ENCODE assay signal across 8 cellular contexts in genomic region chr14:100304825-100305445, GRCh38. TPM values are rescaled to one million over a fixed set of nuclear protein-coding genes. Genes with fewer than 3 reads are reported as not detected.
A peak's percentile ranks its signal among the peaks of the same experiment; 100 is the strongest.
DNase-seq lines count a peak whose midpoint lies in the region; ATAC-seq, FAIRE-seq and TF ChIP-seq lines count a peak whose summit lies in the region.

No MANE protein-coding gene starts in this region.

- TF ChIP-seq POLR2A in GM12891 (IDR thresholded peaks at IDR 0.05; ENCODE audit: low read depth, low read length), result no peak
- TF ChIP-seq POLR2A in HepG2 (IDR thresholded peaks at IDR 0.05; ENCODE audit: insufficient read depth in 1 of 2, low read depth in 2 of 2, low read length in 2 of 2), result no peak

- no peak for TF ChIP-seq CTCF in A673 (conservative IDR thresholded peaks at IDR 0.05; ENCODE audit: low read depth, low read length)
- no peak for TF ChIP-seq CTCF in OCI-LY1 (IDR thresholded peaks at IDR 0.05; ENCODE audit: low read length)
- TF ChIP-seq CTCF in choroid plexus epithelial cell (conservative IDR thresholded peaks at IDR 0.05; ENCODE audit: low read depth, low read length), result no peak
- TF ChIP-seq CTCF in HepG2 (CRISPR knock-in tag; IDR thresholded peaks at IDR 0.05), result no peak
- TF ChIP-seq CTCF in thoracic aorta (IDR thresholded peaks at IDR 0.05), result peak; percentile 8
- TF ChIP-seq CTCF in GM10266 (IDR thresholded peaks at IDR 0.05; ENCODE audit: control insufficient read depth, insufficient read depth, low read depth, missing control alignments), result no peak

- in situ Hi-C loops in HepG2 (cut with HindIII; ENCODE audit: extremely low pct_ligation_motif_present, low pct_unique_long_range_greater_than_20kb), result loop anchor here (5.0 kb wide), 1 partner anchor 72 kb away; the partner anchor contains the start of gene WDR25

- TF ChIP-seq RAD21 in HepG2 (CRISPR knock-in tag; IDR thresholded peaks at IDR 0.05), result no peak

- H3K4me3 ChIP-seq in A673 (ENCODE audit: low read depth, low read length, poor library complexity, severe bottlenecking) (peak overlapping the region; percentile 91), OCI-LY1 (ENCODE audit: low read depth, low read length, poor library complexity, severe bottlenecking) (peak overlapping the region; percentile 60), choroid plexus epithelial cell (ENCODE audit: low read depth, low read length) (peak overlapping the region; percentile 79), HepG2 (replicated peaks in 1 of 3; ENCODE audit: insufficient read depth in 1 of 3, low read depth in 2 of 3, low read length in 3 of 3) (peak overlapping the region; percentile 64 to 81 (median 72)), thoracic aorta (peak overlapping the region; percentile 93)

- peak overlapping the region; percentile 90 for H3K27ac ChIP-seq in A673 (ENCODE audit: low read depth, low read length, poor library complexity, severe bottlenecking)
- no peak overlapping the region for H3K27ac ChIP-seq in OCI-LY1 (ENCODE audit: low read depth, low read length, poor library complexity, severe bottlenecking)
- H3K27ac ChIP-seq in HepG2 (ENCODE audit: extremely low read length, insufficient read depth, low read length), result no peak overlapping the region
- peak overlapping the region; percentile 62 to 78 for H3K27ac ChIP-seq in thoracic aorta

- H3K79me2 ChIP-seq in OCI-LY1 (ENCODE audit: insufficient read depth, low read length) (no peaks in the 10 kb centered on the region), HepG2 (ENCODE audit: insufficient read depth, low read length) (no peaks in the 10 kb centered on the region)

- H4K20me1 ChIP-seq in OCI-LY1 (ENCODE audit: insufficient read depth, low read length), result no peaks in the 10 kb centered on the region
- no peaks in the 10 kb centered on the region; the same call in 1 of the 2 replicates for H4K20me1 ChIP-seq in HepG2 (ENCODE audit: insufficient read depth, low read length)

- BruUV-seq in A673 (replicated peaks; lab: Mats Ljungman, UMichigan), result no TSS peak
- TSS peak; percentile 36 for BruUV-seq in HepG2 (replicated peaks; lab: Mats Ljungman, UMichigan)

- CTCF ChIA-PET in A673 (lab: Charles Lee), result interaction anchor here (0.7 kb wide), 2 partner anchors 15 to 323 kb away, joined by 3 to 4 read pairs; no protein-coding TSS in a partner anchor
- CTCF ChIA-PET in HepG2 (lab: Yijun Ruan, JAX; ENCODE audit: low intra/inter-chr PET ratio, low total read pairs), result no interaction called here

- no peaks in the 10 kb centered on the region for H3F3A ChIP-seq in OCI-LY1 (ENCODE audit: insufficient read depth, low read length)

- H3K36me3 ChIP-seq in A673 (ENCODE audit: insufficient read depth, low read length, poor library complexity, severe bottlenecking) (no peaks in the 10 kb centered on the region), OCI-LY1 (ENCODE audit: insufficient read depth, low read length) (no peaks in the 10 kb centered on the region), HepG2 (replicated peaks in 1 of 2; ENCODE audit: control insufficient read depth in 1 of 2, insufficient read depth in 2 of 2, low read length in 2 of 2) (no peaks in the 10 kb centered on the region), thoracic aorta (no peaks in the 10 kb centered on the region)

- H3K9me3 ChIP-seq in A673 (ENCODE audit: low read depth, low read length, poor library complexity, severe bottlenecking) (no peaks in the 10 kb centered on the region), OCI-LY1 (ENCODE audit: low read length) (no peaks in the 10 kb centered on the region), HepG2 (ENCODE audit: low read length) (no peaks in the 10 kb centered on the region), thoracic aorta (no peaks in the 10 kb centered on the region)

- peaks cover 19% of the 10 kb centered on the region for H3K4me1 ChIP-seq in A673 (ENCODE audit: insufficient read depth, low read length, poor library complexity, severe bottlenecking)
- peaks cover 20% of the 10 kb centered on the region for H3K4me1 ChIP-seq in OCI-LY1 (ENCODE audit: insufficient read depth, low read length, severe bottlenecking)
- H3K4me1 ChIP-seq in HepG2 (ENCODE audit: insufficient read depth, low read length), result peaks cover 44% of the 10 kb centered on the region
- peaks cover 0 to 23% of the 10 kb centered on the region in 2 donors for H3K4me1 ChIP-seq in thoracic aorta (ENCODE audit: control insufficient read depth in 1 of 2, low read depth in 2 of 2)

- TF ChIP-seq EP300 in HepG2 (IDR thresholded peaks at IDR 0.05; ENCODE audit: low read depth in 2 of 2, low read length in 2 of 2) (no peak), HepG2 (CRISPR knock-in tag; IDR thresholded peaks at IDR 0.05; ENCODE audit: borderline replicate concordance) (no peak)

- POLR2A ChIA-PET in A673 (lab: Charles Lee; ENCODE audit: low non-redundant PET) (no interaction called here), HepG2 (lab: Yijun Ruan, JAX) (interaction anchor here (0.6 to 1.3 kb wide), 2 partner anchors 9 to 14 kb away, joined by 3 to 7 read pairs; no protein-coding TSS in a partner anchor)

- H3K27me3 ChIP-seq in A673 (replicated peaks; ENCODE audit: insufficient read depth, low read depth, low read length, poor library complexity) (no peaks in the 10 kb centered on the region), OCI-LY1 (ENCODE audit: insufficient read depth, low read length) (0 out of 2 replicates have a peak, but pooled peaks cover 5% of the 10 kb centered on the region), HepG2 (ENCODE audit: control insufficient read depth in 1 of 2, insufficient read depth in 2 of 2, low read length in 2 of 2) (no peaks in the 10 kb centered on the region; a peak in 2 of 5 replicates), thoracic aorta (replicated peaks; ENCODE audit: insufficient read depth) (no peaks in the 10 kb centered on the region)

- FAIRE-seq in GM12891 (lab: Jason Lieb, UNC) (peak; percentile 73), HepG2 (lab: Jason Lieb, UNC) (peak; percentile 39)

- no peak for ATAC-seq in HepG2
- no peak for ATAC-seq in thoracic aorta (ENCODE audit: insufficient number of reproducible peaks, low FRiP score, low read depth)
- ATAC-seq in HG02970 (IDR thresholded peaks at IDR 0.05; ENCODE audit: low FRiP score, unreplicated experiment), result no peak

- H2AFZ ChIP-seq in OCI-LY1 (ENCODE audit: low read length) (no peak overlapping the region), HepG2 (ENCODE audit: low read length) (no peak overlapping the region)

- H3K9me2 ChIP-seq in OCI-LY1 (ENCODE audit: low read depth, low read length), result no peaks in the 10 kb centered on the region

- WGBS in HepG2 (ENCODE audit: low lambda C conversion rate), result 17% methylated on average over 26 of the region's 29 CpGs

- peak; percentile 70 for DNase-seq in A673 (ENCODE audit: low spot score)
- no peak for DNase-seq in GM12891 (ENCODE audit: insufficient read length, low spot score)
- DNase-seq in choroid plexus epithelial cell (ENCODE audit: low read depth), result peak; percentile 46
- DNase-seq in HepG2 (ENCODE audit: low spot score), result no peak
- no peak for DNase-seq in thoracic aorta (ENCODE audit: low spot score)
- DNase-seq in GM10266 (ENCODE audit: extremely low spot score), result no peak

- H3K9ac ChIP-seq in OCI-LY1 (ENCODE audit: low read length), result no peak overlapping the region
- no peak overlapping the region for H3K9ac ChIP-seq in HepG2 (ENCODE audit: insufficient read depth, low read depth, low read length)

- intact Hi-C loops in A673 (cut with micrococcal nuclease; ENCODE audit: unreplicated experiment), result loop anchor here (2.0 kb wide), 1 partner anchor 78 kb away; no protein-coding TSS in a partner anchor
- intact Hi-C loops in HepG2 (cut with micrococcal nuclease; ENCODE audit: unreplicated experiment), result loop anchor here (2.0 kb wide), 1 partner anchor 14 kb away; no protein-coding TSS in a partner anchor

- H3K4me2 ChIP-seq in OCI-LY1 (ENCODE audit: low read length), result peak overlapping the region; percentile 92
- H3K4me2 ChIP-seq in HepG2 (ENCODE audit: low read depth, low read length), result peak overlapping the region; percentile 83

RNA-seq across cellular contexts. Expression of gene SLC25A29, which starts 1.3 kb away (rescaled TPM):
- total RNA-seq in A673 (2021) (49.3 and 70.1 TPM in 2 replicates), HepG2 (2016; rRNA removed; fragmentation: Illumina TruSeq; extraction: Trizol) (9.6 and 17.2 TPM in 2 replicates), thoracic aorta (10 to 100 TPM; 54.2 to 80.6 TPM)
- polyA plus RNA-seq in GM12891 (2012; ENCODE audit: low read depth, missing spikeins), result 3.8 TPM
- total RNA-seq in HepG2 (2016; cell fraction: cytosol; rRNA removed; fragmentation: Illumina TruSeq; extraction: Trizol; ENCODE audit: low read depth), result 2.4 and 2.6 TPM in 2 replicates
- total RNA-seq in HepG2 (2016; cell fraction: insoluble cytoplasmic fraction; rRNA removed; fragmentation: Illumina TruSeq; extraction: Trizol), result 9.5 and 17.7 TPM in 2 replicates
- total RNA-seq in HepG2 (2016; cell fraction: membrane; rRNA removed; fragmentation: Illumina TruSeq; extraction: Trizol), result 6.9 and 7.4 TPM in 2 replicates
- 15.9 and 18.2 TPM in 2 replicates for total RNA-seq in HepG2 (2016; cell fraction: nucleus; rRNA removed; fragmentation: Illumina TruSeq; extraction: Trizol)
- 12.2 and 16.1 TPM in 2 replicates for polyA plus RNA-seq in HepG2 (2011; rRNA removed)
- 6.9 and 11.5 TPM in 2 replicates for polyA plus RNA-seq in HepG2 (2011; cell fraction: cytosol; rRNA removed)
- 98.4 and 122 TPM in 2 replicates for polyA plus RNA-seq in HepG2 (2011; cell fraction: nucleus; rRNA removed)
- 6.9 and 8.5 TPM in 2 replicates for polyA plus RNA-seq in HepG2 (2012)
- polyA plus RNA-seq in HepG2 (2016; cell fraction: cytosol; fragmentation: Illumina TruSeq; extraction: Trizol; ENCODE audit: low read depth), result 1.4 and 1.6 TPM in 2 replicates
- polyA plus RNA-seq in HepG2 (2016; cell fraction: insoluble cytoplasmic fraction; fragmentation: Illumina TruSeq; extraction: Trizol; ENCODE audit: low read depth), result 8.9 and 9.4 TPM in 2 replicates
- 3.8 and 4.2 TPM in 2 replicates for polyA plus RNA-seq in HepG2 (2016; cell fraction: membrane; fragmentation: Illumina TruSeq; extraction: Trizol; ENCODE audit: low read depth)
- polyA plus RNA-seq in HepG2 (2016; cell fraction: nucleus; fragmentation: Illumina TruSeq; extraction: Trizol; ENCODE audit: insufficient read depth, low read depth), result 47.1 and 52.2 TPM in 2 replicates
- 9.4 and 18.9 TPM in 2 replicates for polyA minus RNA-seq in HepG2 (2011; rRNA and poly(A)+ RNA removed; ENCODE audit: low replicate concordance)
- polyA minus RNA-seq in HepG2 (2011; cell fraction: cytosol; rRNA and poly(A)+ RNA removed), result 4.6 and 8.4 TPM in 2 replicates
- polyA minus RNA-seq in HepG2 (2011; cell fraction: nucleus; rRNA and poly(A)+ RNA removed), result 9.1 and 11.2 TPM in 2 replicates

RNA-seq across cellular contexts. Expression of gene SLC25A47, which starts 18.2 kb away (rescaled TPM):
- total RNA-seq in A673 (2021) (not detected in 2 replicates), HepG2 (2016; rRNA removed; fragmentation: Illumina TruSeq; extraction: Trizol) (0.87 and 1.0 TPM in 2 replicates), thoracic aorta (not detected)
- not detected for polyA plus RNA-seq in GM12891 (2012; ENCODE audit: low read depth, missing spikeins)
- 0.71 and 1.5 TPM in 2 replicates for total RNA-seq in HepG2 (2016; cell fraction: cytosol; rRNA removed; fragmentation: Illumina TruSeq; extraction: Trizol; ENCODE audit: low read depth)
- total RNA-seq in HepG2 (2016; cell fraction: insoluble cytoplasmic fraction; rRNA removed; fragmentation: Illumina TruSeq; extraction: Trizol), result 0.88 and 0.95 TPM in 2 replicates
- 0.53 and 1.1 TPM in 2 replicates for total RNA-seq in HepG2 (2016; cell fraction: membrane; rRNA removed; fragmentation: Illumina TruSeq; extraction: Trizol)
- 0.47 and 0.65 TPM in 2 replicates for total RNA-seq in HepG2 (2016; cell fraction: nucleus; rRNA removed; fragmentation: Illumina TruSeq; extraction: Trizol)
- 1.7 and 7.6 TPM in 2 replicates for polyA plus RNA-seq in HepG2 (2011; rRNA removed)
- polyA plus RNA-seq in HepG2 (2011; cell fraction: cytosol; rRNA removed), result 3.2 and 4.5 TPM in 2 replicates
- polyA plus RNA-seq in HepG2 (2011; cell fraction: nucleus; rRNA removed), result 4.2 and 9.5 TPM in 2 replicates
- polyA plus RNA-seq in HepG2 (2012), result 6.6 and 11.5 TPM in 2 replicates
- polyA plus RNA-seq in HepG2 (2016; cell fraction: cytosol; fragmentation: Illumina TruSeq; extraction: Trizol; ENCODE audit: low read depth), result 0.17 and 0.24 TPM in 2 replicates
- 0.51 and 0.54 TPM in 2 replicates for polyA plus RNA-seq in HepG2 (2016; cell fraction: insoluble cytoplasmic fraction; fragmentation: Illumina TruSeq; extraction: Trizol; ENCODE audit: low read depth)
- 0.41 and 0.42 TPM in 2 replicates for polyA plus RNA-seq in HepG2 (2016; cell fraction: membrane; fragmentation: Illumina TruSeq; extraction: Trizol; ENCODE audit: low read depth)
- polyA plus RNA-seq in HepG2 (2016; cell fraction: nucleus; fragmentation: Illumina TruSeq; extraction: Trizol; ENCODE audit: insufficient read depth, low read depth), result 0.53 and 0.61 TPM in 2 replicates
- 4.3 TPM in 1 of 2 replicates, not detected in the other for polyA minus RNA-seq in HepG2 (2011; rRNA and poly(A)+ RNA removed; ENCODE audit: low replicate concordance)
- polyA minus RNA-seq in HepG2 (2011; cell fraction: cytosol; rRNA and poly(A)+ RNA removed), result 2.3 and 3.1 TPM in 2 replicates
- 0.52 and 1.5 TPM in 2 replicates for polyA minus RNA-seq in HepG2 (2011; cell fraction: nucleus; rRNA and poly(A)+ RNA removed)

Comparison
In these comparisons a context has a peak if more than half of its experiments do, and no peak if none do; other contexts are left out.
1. DNase-seq: peak in A673 (single experiment) and choroid plexus epithelial cell (single experiment); none in GM12891 (single experiment), HepG2 (single experiment), thoracic aorta (single experiment) and GM10266 (single experiment).
2. H3K27ac ChIP-seq: peak in A673 (single experiment) and thoracic aorta (2 of 2); none in OCI-LY1 (single experiment) and HepG2 (single experiment).
3. Peak in every context shown above with its lines, with median percentiles within 50 percentile points of each other: H3K4me3 ChIP-seq.